In the genomic region with DNA sequence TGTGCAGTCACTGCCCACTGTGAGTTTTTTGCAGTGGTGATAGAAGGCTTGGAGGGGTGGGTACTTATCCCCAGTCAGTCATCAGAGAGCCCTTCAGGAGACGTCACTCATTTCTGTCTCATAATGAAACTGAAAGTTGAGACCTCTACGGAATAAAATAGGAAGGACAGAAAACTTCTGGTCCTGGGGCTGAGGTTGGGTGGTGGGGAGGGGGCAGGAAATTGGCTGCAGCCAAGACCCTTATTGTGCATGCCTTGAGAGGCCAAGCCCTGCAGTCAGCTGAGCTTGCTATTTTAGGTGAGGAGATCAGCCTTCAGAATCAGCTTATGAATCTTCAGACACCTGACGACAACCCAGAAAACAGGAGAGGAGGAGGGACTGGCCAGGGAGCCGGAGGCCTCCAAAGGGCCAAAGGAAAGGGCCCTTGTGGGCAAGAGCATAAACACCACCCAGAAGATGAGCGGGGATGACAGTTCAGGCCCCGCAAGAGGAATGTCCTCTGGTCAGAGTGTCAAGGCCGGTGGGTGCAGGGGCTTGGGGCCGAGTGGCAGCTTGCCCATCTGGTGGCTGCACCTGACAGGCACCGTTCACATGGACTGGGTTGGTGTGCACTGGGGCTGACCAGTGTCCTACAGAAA, we compare ENCODE assay signal across 8 cellular contexts. TPM values are rescaled to one million over a fixed set of nuclear protein-coding genes. Genes with fewer than 3 reads are reported as not detected.
DNase-seq lines count a peak whose midpoint lies in the region; ATAC-seq and TF ChIP-seq lines count a peak whose summit lies in the region.

No MANE protein-coding gene starts in this region.

- peak overlapping the region; percentile 95 for H3K27ac Mint-ChIP-seq in T-helper 17 cell

- TF ChIP-seq POLR2A in esophagus muscularis mucosa (IDR thresholded peaks at IDR 0.05; ENCODE audit: low read depth) = no peak

- H3K36me3 ChIP-seq in neutrophil (no peaks in the 10 kb centered on the region), esophagus muscularis mucosa (no peaks in the 10 kb centered on the region)

- peak; percentile 67 for ATAC-seq in HG02870 (IDR thresholded peaks at IDR 0.05; ENCODE audit: unreplicated experiment)
- peak; percentile 73 for ATAC-seq in T-helper 17 cell

- H3K27ac ChIP-seq in neutrophil (peak overlapping the region; percentile 38), esophagus muscularis mucosa (replicated peaks in 1 of 4) (no peak overlapping the region)

- peaks cover 6% of the 10 kb centered on the region for H3K4me1 Mint-ChIP-seq in T-helper 17 cell

- H3K9me3 ChIP-seq in T-helper 17 cell (ENCODE audit: control insufficient read depth, low read length, poor library complexity, severe bottlenecking) (no peaks in the 10 kb centered on the region), neutrophil (no peaks in the 10 kb centered on the region), esophagus muscularis mucosa (no peaks in the 10 kb centered on the region)

- no peak for TF ChIP-seq CTCF in neutrophil (IDR thresholded peaks at IDR 0.05)
- no peak for TF ChIP-seq CTCF in esophagus muscularis mucosa (IDR thresholded peaks at IDR 0.05)

- DNase-seq in SIG-M5 treated with dmso at 0.1 percent for 504 hours (lab: John Stamatoyannopoulos, UW; ENCODE audit: unreplicated experiment) = peak; percentile 37
- DNase-seq in SIG-M5 (lab: John Stamatoyannopoulos, UW) = no peak
- no peak for DNase-seq in T-helper 17 cell
- no peak for DNase-seq in NCI-H2029 treated with DMSO at 0.1 percent for 48 hours (lab: John Stamatoyannopoulos, UW)
- no peak for DNase-seq in esophagus muscularis mucosa (ENCODE audit: extremely low spot score)
- no peak for DNase-seq in NCI-H2081 (lab: John Stamatoyannopoulos, UW)

- H3K4me1 ChIP-seq in neutrophil (ENCODE audit: control insufficient read depth in 1 of 2, insufficient read depth in 1 of 2, low read depth in 1 of 2, low read length in 1 of 2) (peaks cover 0 to 6% of the 10 kb centered on the region in 2 experiments), esophagus muscularis mucosa (peaks cover 0 to 5% (median 0%) of the 10 kb centered on the region in 4 donors)

- H3K36me3 Mint-ChIP-seq in T-helper 17 cell (ENCODE audit: low read depth) = no peaks in the 10 kb centered on the region

- intact Hi-C loops in esophagus muscularis mucosa (cut with DNase I) = no loop called here

- H3K4me3 Mint-ChIP-seq in T-helper 17 cell = peak overlapping the region; percentile 88

- H3K27me3 ChIP-seq in neutrophil (no peaks in the 10 kb centered on the region), esophagus muscularis mucosa (peaks cover 0 to 44% (median 3%) of the 10 kb centered on the region in 4 donors)

- no peak for TF ChIP-seq EP300 in esophagus muscularis mucosa (IDR thresholded peaks at IDR 0.05)

- H3K4me3 ChIP-seq in neutrophil (ENCODE audit: low read depth in 1 of 2, low read length in 1 of 2) = peak overlapping the region; percentile 0 to 40
- peak overlapping the region in 1 of 4 donors; percentile 4 for H3K4me3 ChIP-seq in esophagus muscularis mucosa

- WGBS in esophagus muscularis mucosa = 79% methylated on average over 9 of the region's 9 CpGs

- no peaks in the 10 kb centered on the region for H3K27me3 Mint-ChIP-seq in T-helper 17 cell

RNA-seq across cellular contexts. Expression of gene ADA2, which starts 17.9 kb away (rescaled TPM):
- 10 to 100 TPM; 57.2 to 88.5 TPM for total RNA-seq in T-helper 17 cell
- 10 to 100 TPM in 2 of 4 donors, 1 to 10 TPM in 2; 4.9 to 24.7 (median 9.2) TPM for total RNA-seq in esophagus muscularis mucosa
